9 cellular contexts compared by ENCODE assay signal in genomic region chr11:122101625-122102291, GRCh38. TPM values are rescaled to one million over a fixed set of nuclear protein-coding genes. Genes with fewer than 3 reads are reported as not detected.
DNase-seq lines count a peak whose midpoint lies in the region; ATAC-seq and TF ChIP-seq lines count a peak whose summit lies in the region.
"Had no signal": no experiment of that assay in that cellular context is flagged by ENCODE, and none has a peak within 500 bp of the region (broad histone marks: within the 10 kb centered on the region; RNA-seq: fewer than 3 reads in every experiment).

No MANE protein-coding gene starts in this region.

- H3K4me3 Mint-ChIP-seq in GM23338: no peak overlapping the region
- H3K4me3 Mint-ChIP-seq in activated T-helper 17 cell treated with anti-CD3 and anti-CD28 coated beads, Interleukin-2, amount 50 U/mL, for 72 hours: no peak overlapping the region

- H3K9me3 ChIP-seq in SK-N-SH (no peaks in the 10 kb centered on the region), neuron (ENCODE audit: low read length) (no peaks in the 10 kb centered on the region)
- H3K9me3 ChIP-seq: neutrophil had no signal

- H3K9ac ChIP-seq in SK-N-SH: peak overlapping the region; percentile 92

- H3K27ac Mint-ChIP-seq in GM23338: no peak overlapping the region
- H3K27ac Mint-ChIP-seq in activated T-helper 17 cell treated with anti-CD3 and anti-CD28 coated beads, Interleukin-2, amount 50 U/mL, for 72 hours: no peak overlapping the region

- H3K27me3 Mint-ChIP-seq in GM23338 (ENCODE audit: insufficient read depth, low read depth, poor library complexity): peaks cover 23% of the 10 kb centered on the region
- H3K27me3 Mint-ChIP-seq in activated T-helper 17 cell treated with anti-CD3 and anti-CD28 coated beads, Interleukin-2, amount 50 U/mL, for 72 hours: peaks cover 30% of the 10 kb centered on the region

- peaks cover 35% of the 10 kb centered on the region for H3K4me1 Mint-ChIP-seq in GM23338
- H3K4me1 Mint-ChIP-seq in activated T-helper 17 cell treated with anti-CD3 and anti-CD28 coated beads, Interleukin-2, amount 50 U/mL, for 72 hours: no peaks in the 10 kb centered on the region

- H3K27ac ChIP-seq in GM23338 (ENCODE audit: low read depth) (peak overlapping the region; percentile 35; the same call in 1 of the 2 replicates), SK-N-SH (ENCODE audit: low read depth in 2 of 2, low read length in 1 of 2) (peak overlapping the region; percentile 94 to 98), foreskin keratinocyte (peak overlapping the region; percentile 66)
- H3K27ac ChIP-seq: neutrophil had no signal

- 12% methylated on average over 13 of the region's 13 CpGs for WGBS in SK-N-SH (ENCODE audit: low lambda C conversion rate)

- H3K4me2 ChIP-seq in GM23338 (peak overlapping the region; percentile 85), SK-N-SH (peak overlapping the region; percentile 89)

- H3K36me3 ChIP-seq in GM23338 (ENCODE audit: insufficient read depth) (no peaks in the 10 kb centered on the region), SK-N-SH (replicated peaks in 1 of 2; ENCODE audit: control insufficient read depth in 1 of 2, insufficient read depth in 2 of 2, low read length in 1 of 2) (peaks cover 3 to 47% of the 10 kb centered on the region in 2 experiments), neuron (ENCODE audit: insufficient read depth, low read length) (no peaks in the 10 kb centered on the region)
- H3K36me3 ChIP-seq: neutrophil had no signal

- H3K4me3 ChIP-seq in GM23338 (peak overlapping the region; percentile 58), SK-N-SH (ENCODE audit: low read depth in 2 of 2, low read length in 1 of 2) (peak overlapping the region; percentile 77 to 80), neuron (ENCODE audit: low read length) (peak overlapping the region; percentile 64)

- H3F3A ChIP-seq in GM23338 (replicated peaks; ENCODE audit: low read depth) (no peaks in the 10 kb centered on the region), SK-N-SH (replicated peaks; ENCODE audit: insufficient read depth) (peaks cover 96% of the 10 kb centered on the region)

- peak overlapping the region; percentile 45 for H2AFZ ChIP-seq in GM23338
- H2AFZ ChIP-seq in SK-N-SH (ENCODE audit: low read depth): no peak overlapping the region
- H2AFZ ChIP-seq in neuron (ENCODE audit: low read depth, low read length): peak overlapping the region; percentile 65

- H3K9me2 ChIP-seq in GM23338 (ENCODE audit: insufficient read depth) (no peaks in the 10 kb centered on the region), SK-N-SH (no peaks in the 10 kb centered on the region)

- peaks cover 39% of the 10 kb centered on the region for H3K4me1 ChIP-seq in GM23338 (ENCODE audit: insufficient read depth)
- H3K4me1 ChIP-seq in SK-N-SH (ENCODE audit: control insufficient read depth in 1 of 2, insufficient read depth in 2 of 2, low read depth in 1 of 2, low read length in 1 of 2): peaks cover 9 to 37% of the 10 kb centered on the region in 2 experiments
- peaks cover 34% of the 10 kb centered on the region for H3K4me1 ChIP-seq in foreskin keratinocyte
- peaks cover 40% of the 10 kb centered on the region for H3K4me1 ChIP-seq in neuron (ENCODE audit: insufficient read depth, low read length)

- H3K79me2 ChIP-seq in GM23338 (replicated peaks; ENCODE audit: insufficient read depth) (no peaks in the 10 kb centered on the region; the same call in 1 of the 2 replicates), SK-N-SH (ENCODE audit: insufficient read depth) (peaks cover 99% of the 10 kb centered on the region)

- no peaks in the 10 kb centered on the region for H3K9me3 Mint-ChIP-seq in GM23338
- H3K9me3 Mint-ChIP-seq in activated T-helper 17 cell treated with anti-CD3 and anti-CD28 coated beads, Interleukin-2, amount 50 U/mL, for 72 hours: no peaks in the 10 kb centered on the region

- CTCF ChIA-PET in SK-N-SH (lab: Yijun Ruan, JAX): interaction anchor here (0.6 to 9.1 kb wide), 40 partner anchors 11 to 499 kb away, joined by 3 to 134 read pairs (median 4); partner anchors contain the start of gene BLID

- TF ChIP-seq EP300 in SK-N-SH (IDR thresholded peaks at IDR 0.05; ENCODE audit: borderline replicate concordance in 1 of 2, low read depth in 1 of 2, low read length in 1 of 2): peak in 1 of 2 experiments; percentile 14; a peak in 1 of 4 replicates

- H3K36me3 Mint-ChIP-seq in GM23338 (ENCODE audit: low read depth): no peaks in the 10 kb centered on the region
- no peaks in the 10 kb centered on the region for H3K36me3 Mint-ChIP-seq in activated T-helper 17 cell treated with anti-CD3 and anti-CD28 coated beads, Interleukin-2, amount 50 U/mL, for 72 hours (ENCODE audit: low read depth)

- POLR2A ChIA-PET in SK-N-SH (lab: Yijun Ruan, JAX): interaction anchor here (0.6 to 2.6 kb wide), 3 partner anchors 64 to 379 kb away, joined by 3 to 8 read pairs (median 7); no protein-coding TSS in a partner anchor

- DNase-seq in GM23338 (ENCODE audit: low spot score) (peak; percentile 87), SK-N-SH (peak; percentile 58), foreskin keratinocyte (peak; percentile 67 to 78)
- DNase-seq in activated T-cell treated with anti-CD3 and anti-CD28 coated beads, Interleukin-2, amount 50 U/mL, for 48 hours: no peak

- H3K27me3 ChIP-seq in GM23338 (ENCODE audit: insufficient read depth) (peaks cover 33% of the 10 kb centered on the region), SK-N-SH (ENCODE audit: insufficient read depth) (no peaks in the 10 kb centered on the region), foreskin keratinocyte (no peaks in the 10 kb centered on the region), neuron (ENCODE audit: insufficient read depth, low read length) (peaks cover 5% of the 10 kb centered on the region)

- TF ChIP-seq RAD21 in SK-N-SH (IDR thresholded peaks at IDR 0.05; ENCODE audit: low read length): peak; percentile 82

- TF ChIP-seq CTCF in GM23338 (conservative IDR thresholded peaks at IDR 0.05; ENCODE audit: low read depth in 2 of 2) (peak; percentile 56 to 81), SK-N-SH (IDR thresholded peaks at IDR 0.05) (peak; percentile 68), foreskin keratinocyte (conservative IDR thresholded peaks at IDR 0.05) (peak; percentile 76)

- H4K20me1 ChIP-seq in GM23338 (replicated peaks; ENCODE audit: insufficient read depth) (no peaks in the 10 kb centered on the region), SK-N-SH (ENCODE audit: insufficient read depth) (peaks cover 43% of the 10 kb centered on the region)

- peak; percentile 84 for ATAC-seq in GM23338
- peak; percentile 53 for ATAC-seq in foreskin keratinocyte
- no peak for ATAC-seq in GM19351 (IDR thresholded peaks at IDR 0.05; ENCODE audit: unreplicated experiment)
- no peak for ATAC-seq in HG02571 (IDR thresholded peaks at IDR 0.05; ENCODE audit: unreplicated experiment)
- ATAC-seq in activated T-helper 17 cell treated with anti-CD3 and anti-CD28 coated beads, Interleukin-2, amount 50 U/mL, for 72 hours (replicated peaks): no peak

TF ChIP-seq in GM23338, 12 proteins besides CTCF, POLR2A, EP300 and RAD21 (continues in another document):
- TF ChIP-seq ZNF331 (CRISPR knock-in tag; IDR thresholded peaks at IDR 0.05; ENCODE audit: low read depth): no peak

TF ChIP-seq in SK-N-SH, 30 proteins besides CTCF, POLR2A, EP300 and RAD21 (continues in another document):
- TF ChIP-seq IRF3 (IDR thresholded peaks at IDR 0.05; ENCODE audit: low read depth, low read length): no peak
- peak; percentile 29 for TF ChIP-seq TAF1 (IDR thresholded peaks at IDR 0.05; ENCODE audit: borderline replicate concordance, low read depth, low read length)
- TF ChIP-seq YY1 (IDR thresholded peaks at IDR 0.05; ENCODE audit: low read depth): no peak
- peak; percentile 45 for TF ChIP-seq PBX3 (IDR thresholded peaks at IDR 0.05)
- TF ChIP-seq TEAD4 (IDR thresholded peaks at IDR 0.05; ENCODE audit: borderline replicate concordance, insufficient read depth): peak; percentile 68
- TF ChIP-seq MAX (IDR thresholded peaks at IDR 0.05; ENCODE audit: low read depth): peak; percentile 21
- TF ChIP-seq JUND (IDR thresholded peaks at IDR 0.05): no peak
- no peak for TF ChIP-seq RCOR1 (IDR thresholded peaks at IDR 0.05; ENCODE audit: low read length)

RNA-seq across cellular contexts. Expression of gene BLID, which starts 14.3 kb away (rescaled TPM):
- total RNA-seq in GM23338 (2014; rRNA removed; shearing (Covaris generic)): not detected in 2 replicates
- polyA plus RNA-seq in GM23338 (2016; fragmentation: Nextera tagmentation; extraction: Ambion mirVana) (not detected in 2 replicates), SK-N-SH (2012; rRNA removed) (0.18 TPM in 1 of 2 replicates, not detected in the other), foreskin keratinocyte (not detected in 2 replicates)
- not detected in 2 replicates for polyA plus RNA-seq in SK-N-SH (2012; cell fraction: cytosol; rRNA removed)
- 0.27 and 1.1 TPM in 2 replicates for polyA plus RNA-seq in SK-N-SH (2012; cell fraction: nucleus; rRNA removed)
- 0.78 TPM in 2 replicates for total RNA-seq in foreskin keratinocyte
- total RNA-seq in activated T-helper 17 cell treated with anti-CD3 and anti-CD28 coated beads, Interleukin-2, amount 50 U/mL, for 72 hours: not detected

Comparison
In these comparisons a context has a peak if more than half of its experiments do, and no peak if none do; other contexts are left out.
1. ATAC-seq: peak in GM23338 (single experiment) and foreskin keratinocyte (single experiment); none in GM19351 (single experiment), HG02571 (single experiment) and activated T-helper 17 cell treated with anti-CD3 and anti-CD28 coated beads, Interleukin-2, amount 50 U/mL, for 72 hours (single experiment).
2. DNase-seq: peak in GM23338 (single experiment), SK-N-SH (single experiment) and foreskin keratinocyte (2 of 2); none in activated T-cell treated with anti-CD3 and anti-CD28 coated beads, Interleukin-2, amount 50 U/mL, for 48 hours (0 of 2).
3. H3K27ac ChIP-seq: peak in every context shown above with its lines; median percentile 96 in SK-N-SH; 66 in foreskin keratinocyte; 35 in GM23338.
4. Peak in every context shown above with its lines, with median percentiles within 50 percentile points of each other: H3K4me3 ChIP-seq and CTCF ChIP-seq.